ENCODE assay signal across 15 cellular contexts in the genomic region with DNA sequence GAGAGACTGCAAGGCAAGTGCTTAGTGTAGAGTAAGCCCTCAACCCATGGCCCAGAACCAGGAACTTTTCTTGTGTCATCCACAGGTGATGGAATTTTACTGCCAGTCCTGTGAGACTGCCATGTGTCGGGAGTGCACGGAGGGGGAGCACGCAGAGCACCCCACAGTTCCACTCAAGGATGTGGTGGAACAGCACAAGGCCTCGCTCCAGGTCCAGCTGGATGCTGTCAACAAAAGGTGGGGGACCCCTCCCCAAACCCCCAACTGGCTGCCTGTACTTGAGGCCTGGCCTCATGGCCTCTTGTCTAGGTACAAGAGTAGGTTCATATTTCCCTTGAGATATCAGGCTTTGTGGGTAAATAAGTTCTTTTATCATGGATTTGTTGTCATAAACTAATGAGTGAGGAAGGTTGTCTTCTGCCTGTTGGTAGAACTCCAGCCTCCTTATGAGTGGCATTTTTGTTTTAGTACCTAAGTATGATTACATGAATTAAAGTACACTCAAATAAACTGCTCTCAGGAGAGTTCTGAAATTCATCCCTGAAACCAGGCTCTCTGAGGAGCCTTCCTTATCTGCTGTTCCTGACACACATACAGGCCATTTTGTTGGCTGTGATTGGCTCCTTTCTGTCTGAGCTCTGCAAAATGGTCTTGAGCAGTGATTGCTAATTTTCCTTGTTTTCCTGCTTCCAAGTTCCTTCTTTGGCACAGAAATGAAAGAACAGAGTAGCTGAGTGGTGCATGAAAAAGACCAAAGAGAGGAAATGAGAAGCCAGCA. TPM values are rescaled to one million over a fixed set of nuclear protein-coding genes. Genes with fewer than 3 reads are reported as not detected.
"Had no signal": no experiment of that assay in that cellular context is flagged by ENCODE, and none has a peak within 500 bp of the region (broad histone marks: within the 10 kb centered on the region; RNA-seq: fewer than 3 reads in every experiment).

No MANE protein-coding gene starts in this region.

- H3K4me1 ChIP-seq: colonic mucosa, pancreas had no signal

- ATAC-seq: activated naive CD8-positive, alpha-beta T cell treated with anti-CD3 and anti-CD28 coated beads, Interleukin-2, amount 50 U/mL, for 24 hours; foreskin keratinocyte; left lobe of liver; pancreas had no signal

- H3K27ac ChIP-seq: cardiac muscle cell, colonic mucosa, foreskin keratinocyte, pancreas, SK-N-MC, vagina had no signal

- DNase-seq: activated CD4-positive, alpha-beta T cell treated with anti-CD3 and anti-CD28 coated beads, Interleukin-2, amount 50 U/mL, for 4 hours; activated naive CD4-positive, alpha-beta T cell treated with anti-CD3 and anti-CD28 coated beads for 36 hours; activated naive CD8-positive, alpha-beta T cell treated with anti-CD3 and anti-CD28 coated beads, Interleukin-2, amount 50 U/mL, for 24 hours; activated T-cell treated with anti-CD3 and anti-CD28 coated beads for 4 hours; colonic mucosa; foreskin keratinocyte; glutamatergic neuron; mesendoderm; pancreas; stimulated activated CD4-positive, alpha-beta T cell treated with anti-CD3 and anti-CD28 coated beads, Interleukin-1b, Interleukin-23, amount 100 ng/mL, for 48 hours; tibial artery had no signal

- H3K4me3 ChIP-seq: cardiac muscle cell, colonic mucosa, pancreas, SK-N-MC, tibial artery, vagina had no signal

- H3K27me3 ChIP-seq: cardiac muscle cell, colonic mucosa, foreskin keratinocyte, pancreas, tibial artery, vagina had no signal

- H3K9me3 ChIP-seq: colonic mucosa, pancreas, vagina had no signal

- H3K36me3 ChIP-seq: colonic mucosa had no signal

RNA-seq across cellular contexts. Expression of gene MND1, which starts 51.4 kb away (rescaled TPM):
- total RNA-seq: left lobe of liver, vagina had no signal
